Comparison of ENCODE assay signal across 18 cellular contexts in the genomic region with DNA sequence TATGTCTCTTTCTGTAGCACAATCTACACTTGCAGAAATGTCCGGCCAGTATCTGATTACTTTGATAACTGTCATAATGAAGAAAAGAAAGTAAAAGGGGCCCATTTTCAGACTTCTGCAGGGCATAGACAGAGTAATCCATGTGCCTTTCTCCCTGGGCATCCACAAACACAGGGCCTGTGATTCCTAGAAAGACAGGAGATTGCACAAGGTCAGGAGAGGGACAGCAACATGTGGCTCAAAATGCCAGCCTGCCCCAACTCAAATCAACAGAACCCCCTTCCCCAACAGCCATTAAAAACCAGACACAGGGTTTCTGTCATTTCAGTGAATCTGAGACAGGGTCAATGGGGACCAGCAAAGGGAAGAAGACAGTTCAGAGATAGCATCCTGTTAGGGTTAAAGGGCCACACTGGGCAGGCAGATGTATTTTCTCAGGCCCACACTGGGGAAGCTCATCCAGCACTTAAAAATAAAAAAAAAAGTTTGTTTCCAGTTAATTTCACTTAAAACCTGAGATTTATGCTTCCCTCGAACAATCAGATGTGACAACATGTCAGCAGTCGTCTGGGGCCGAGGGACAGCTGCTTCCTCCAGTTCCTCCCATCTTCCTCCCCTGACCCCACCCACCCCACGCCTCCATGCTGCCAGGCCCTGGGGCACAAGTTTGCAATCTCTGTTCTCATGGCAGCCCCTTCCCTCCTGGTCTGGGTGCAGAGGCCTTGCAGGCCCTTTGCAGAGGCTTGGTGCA. TPM values are rescaled to one million over a fixed set of nuclear protein-coding genes. Genes with fewer than 3 reads are reported as not detected.
DNase-seq lines count a peak whose midpoint lies in the region; ATAC-seq, FAIRE-seq and TF ChIP-seq lines count a peak whose summit lies in the region.
"Had no signal": no experiment of that assay in that cellular context is flagged by ENCODE, and none has a peak within 500 bp of the region (broad histone marks: within the 10 kb centered on the region; RNA-seq: fewer than 3 reads in every experiment).

No MANE protein-coding gene starts in this region.

- intact Hi-C loops in HCT116 (cut with micrococcal nuclease) (no loop called here), endothelial cell of umbilical vein (cut with micrococcal nuclease) (no loop called here), sciatic nerve (cut with DNase I) (no loop called here), gastrocnemius medialis (cut with DNase I; ENCODE audit: low total_unique reads) (no loop called here)

- H3K4me2 ChIP-seq in HCT116 (ENCODE audit: low read length): no peak overlapping the region
- no peak overlapping the region for H3K4me2 ChIP-seq in endothelial cell of umbilical vein (ENCODE audit: insufficient read depth, low read length)
- H3K4me2 ChIP-seq: A549 had no signal

- TF ChIP-seq POLR2A in HCT116 (IDR thresholded peaks at IDR 0.05; ENCODE audit: borderline replicate concordance, extremely low read depth, insufficient read depth, insufficient read length): no peak
- TF ChIP-seq POLR2A in endothelial cell of umbilical vein (IDR thresholded peaks at IDR 0.05; ENCODE audit: low read depth, low read length): no peak
- no peak for TF ChIP-seq POLR2A in gastrocnemius medialis (IDR thresholded peaks at IDR 0.05)

- POLR2A ChIA-PET in HCT116 (lab: Charles Lee) (no interaction called here), endothelial cell of umbilical vein (lab: Charles Lee) (no interaction called here)

- dilution Hi-C loops in endothelial cell of umbilical vein (cut with MboI; ENCODE audit: extremely low pct_ligation_motif_present, low sequenced_read_pairs): no loop called here

- no peaks in the 10 kb centered on the region for H3K79me2 ChIP-seq in HCT116 (ENCODE audit: insufficient read depth, low read length)
- no peaks in the 10 kb centered on the region for H3K79me2 ChIP-seq in endothelial cell of umbilical vein (ENCODE audit: control insufficient read depth, insufficient read depth, low read length)

- H3K4me3 ChIP-seq in HCT116 (replicated peaks in 1 of 2; ENCODE audit: low read depth in 1 of 2, low read length in 2 of 2): no peak overlapping the region
- H3K4me3 ChIP-seq in endothelial cell of umbilical vein (replicated peaks in 1 of 3; ENCODE audit: insufficient read depth in 1 of 3, low read depth in 1 of 3, low read length in 3 of 3): no peak overlapping the region
- H3K4me3 ChIP-seq in gastrocnemius medialis: no peak overlapping the region
- H3K4me3 ChIP-seq: A549, MG63 had no signal

- H3K27me3 ChIP-seq in HCT116 (ENCODE audit: insufficient read depth, low read length): no peaks in the 10 kb centered on the region
- H3K27me3 ChIP-seq in endothelial cell of umbilical vein (ENCODE audit: control insufficient read depth in 2 of 2, insufficient read depth in 2 of 2, low read length in 2 of 2): no peaks in the 10 kb centered on the region
- H3K27me3 ChIP-seq in gastrocnemius medialis: no peaks in the 10 kb centered on the region
- H3K27me3 ChIP-seq: MG63 had no signal

- FAIRE-seq in endothelial cell of umbilical vein (lab: Jason Lieb, UNC): no peak
- FAIRE-seq: A549, D721Med had no signal

- CTCF ChIA-PET in HCT116 (lab: Charles Lee): interaction anchor here (1.1 kb wide), 1 partner anchor 92 kb away, joined by 4 read pairs; no protein-coding TSS in a partner anchor
- CTCF ChIA-PET in endothelial cell of umbilical vein (lab: Charles Lee): interaction anchor here (1.6 kb wide), 1 partner anchor 92 kb away, joined by 5 read pairs; no protein-coding TSS in a partner anchor

- H3K9ac ChIP-seq in HCT116 (ENCODE audit: low read length) (no peak overlapping the region), endothelial cell of umbilical vein (replicated peaks; ENCODE audit: extremely low read depth, insufficient read depth, low read length) (no peak overlapping the region)

- H3K9me2 ChIP-seq in HCT116 (ENCODE audit: insufficient read depth): no peaks in the 10 kb centered on the region

- no peak overlapping the region for H2AFZ ChIP-seq in HCT116 (ENCODE audit: low read depth, low read length, poor library complexity, severe bottlenecking)
- no peak overlapping the region for H2AFZ ChIP-seq in endothelial cell of umbilical vein (ENCODE audit: low read depth, low read length)

- RAD21 ChIA-PET in HCT116 (lab: Charles Lee; ENCODE audit: low non-redundant PET in 1 of 2, low total read pairs in 2 of 2, uncharacterized antibody in 2 of 2, unreplicated experiment in 2 of 2): no interaction called here

- no TSS peak for BruUV-seq in HCT116 (replicated peaks; lab: Mats Ljungman, UMichigan)
- no TSS peak for BruUV-seq in endothelial cell of umbilical vein (replicated peaks; lab: Mats Ljungman, UMichigan)

- no peak for TF ChIP-seq RAD21 in HCT116 (IDR thresholded peaks at IDR 0.05; ENCODE audit: low read depth)

- TF ChIP-seq CTCF in HCT116 (IDR thresholded peaks at IDR 0.05 in 2 of 3, conservative IDR thresholded peaks at IDR 0.05 in 1 of 3; ENCODE audit: borderline replicate concordance in 1 of 3, insufficient read depth in 1 of 3, low read depth in 2 of 3, low read length in 2 of 3) (no peak), endothelial cell of umbilical vein (IDR thresholded peaks at IDR 0.05; ENCODE audit: extremely low read depth in 1 of 2, insufficient read depth in 1 of 2, low read depth in 1 of 2, low read length in 2 of 2) (no peak), gastrocnemius medialis (IDR thresholded peaks at IDR 0.05 in 4 of 5, conservative IDR thresholded peaks at IDR 0.05 in 1 of 5) (no peak)

- no peaks in the 10 kb centered on the region for H3K36me3 ChIP-seq in HCT116 (ENCODE audit: control insufficient read depth in 1 of 2, insufficient read depth in 2 of 2, low read length in 2 of 2)
- H3K36me3 ChIP-seq in endothelial cell of umbilical vein (ENCODE audit: control insufficient read depth in 2 of 2, extremely low read depth in 1 of 2, insufficient read depth in 2 of 2, low read length in 2 of 2): no peaks in the 10 kb centered on the region
- no peaks in the 10 kb centered on the region for H3K36me3 ChIP-seq in gastrocnemius medialis
- H3K36me3 ChIP-seq: MG63 had no signal

- in situ Hi-C loops in gastrocnemius medialis (cut with MboI; ENCODE audit: low sequenced_read_pairs in 4 of 4): no loop called here

- no peaks in the 10 kb centered on the region for H3K9me3 ChIP-seq in HCT116 (ENCODE audit: control insufficient read depth in 1 of 2, insufficient read depth in 1 of 2, low read depth in 1 of 2, low read length in 2 of 2)
- H3K9me3 ChIP-seq in endothelial cell of umbilical vein (replicated peaks; ENCODE audit: control insufficient read depth, insufficient read depth, low read length): no peaks in the 10 kb centered on the region
- H3K9me3 ChIP-seq in gastrocnemius medialis: no peaks in the 10 kb centered on the region
- H3K9me3 ChIP-seq: A549, MG63 had no signal

- no peak overlapping the region; the same call in 1 of the 2 replicates for H3K27ac ChIP-seq in HCT116 (ENCODE audit: low read depth, low read length)
- H3K27ac ChIP-seq in endothelial cell of umbilical vein (ENCODE audit: insufficient read depth, low read depth, low read length): no peak overlapping the region
- no peak overlapping the region for H3K27ac ChIP-seq in gastrocnemius medialis
- H3K27ac ChIP-seq: A549 had no signal

- no peaks in the 10 kb centered on the region for H3K9me1 ChIP-seq in endothelial cell of umbilical vein (replicated peaks; ENCODE audit: control insufficient read depth, extremely low read depth, insufficient read depth, low read length)

- H4K20me1 ChIP-seq in HCT116 (ENCODE audit: insufficient read depth) (no peaks in the 10 kb centered on the region), endothelial cell of umbilical vein (replicated peaks; ENCODE audit: control insufficient read depth, extremely low read depth, insufficient read depth, low read length) (no peaks in the 10 kb centered on the region)

- H3K4me1 ChIP-seq in HCT116 (ENCODE audit: control insufficient read depth in 1 of 2, insufficient read depth in 2 of 2, low read length in 2 of 2) (peaks cover 13 to 44% of the 10 kb centered on the region in 2 experiments; a peak in 3 of 4 replicates), endothelial cell of umbilical vein (ENCODE audit: control insufficient read depth, extremely low read depth, insufficient read depth, low read length) (no peaks in the 10 kb centered on the region), gastrocnemius medialis (no peaks in the 10 kb centered on the region)
- H3K4me1 ChIP-seq: A549 had no signal

- no peak for ATAC-seq in HCT116
- ATAC-seq in sciatic nerve: no peak
- ATAC-seq in HG03457 (IDR thresholded peaks at IDR 0.05; ENCODE audit: unreplicated experiment): no peak
- no peak for ATAC-seq in GM19395 (IDR thresholded peaks at IDR 0.05; ENCODE audit: unreplicated experiment)
- ATAC-seq in gastrocnemius medialis: no peak
- ATAC-seq: A549, Right ventricle myocardium inferior had no signal

- DNase-seq in HCT116 (ENCODE audit: low read depth, low spot score) (no peak), SK-N-DZ (ENCODE audit: low spot score) (peak; percentile 17), endothelial cell of umbilical vein (ENCODE audit: low read depth, low spot score) (peak; percentile 52), sciatic nerve (ENCODE audit: low spot score) (peak; percentile 8), gastrocnemius medialis (no peak)
- DNase-seq: DMS53, GDM1, H9, MG63, NCI-H1417 treated with DMSO at 0.1 percent for 48 hours, NCI-H187, NCI-H446, NCI-H526 treated with DMSO at 0.1 percent for 48 hours had no signal

TF ChIP-seq in HCT116, 20 proteins besides CTCF, POLR2A, EP300 and RAD21 (continues in another document):
- TF ChIP-seq POLR2AphosphoS5 (IDR thresholded peaks at IDR 0.05; ENCODE audit: low read depth, low read length): no peak

TF ChIP-seq in endothelial cell of umbilical vein, 7 proteins besides CTCF, POLR2A, EP300 and RAD21 (continues in another document):
- TF ChIP-seq, protein P1, sequence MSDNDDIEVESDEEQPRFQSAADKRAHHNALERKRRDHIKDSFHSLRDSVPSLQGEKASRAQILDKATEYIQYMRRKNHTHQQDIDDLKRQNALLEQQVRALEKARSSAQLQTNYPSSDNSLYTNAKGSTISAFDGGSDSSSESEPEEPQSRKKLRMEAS (IDR thresholded peaks at IDR 0.05; ENCODE audit: insufficient read depth, insufficient read length): no peak
- no peak for TF ChIP-seq MYC (IDR thresholded peaks at IDR 0.05; ENCODE audit: low read depth, low read length)

RNA-seq across cellular contexts. Expression of a gene that starts 30.7 kb away (rescaled TPM):
- total RNA-seq in HCT116 (2021; ENCODE audit: unreplicated experiment) (195 TPM), endothelial cell of umbilical vein (0.76 and 2.1 TPM in 2 replicates), sciatic nerve (11.3 TPM), gastrocnemius medialis (1 to 10 TPM; 2.2 to 4.1 (median 3.1) TPM)
- polyA plus RNA-seq in HCT116 (2012): 101 and 149 TPM in 2 replicates
- polyA plus RNA-seq in SK-N-DZ (2014; cell fraction: cytosol; rRNA removed): 0.64 TPM in 1 of 2 replicates, not detected in the other
- polyA plus RNA-seq in SK-N-DZ (2014; cell fraction: nucleus; rRNA removed): not detected in 2 replicates
- 1.4 and 1.5 TPM in 2 replicates for polyA plus RNA-seq in endothelial cell of umbilical vein
- polyA plus RNA-seq in endothelial cell of umbilical vein (2011; cell fraction: cytosol; rRNA removed): 1.3 TPM in 2 replicates
- 3.4 TPM in 2 replicates for polyA plus RNA-seq in endothelial cell of umbilical vein (2011; cell fraction: nucleus; rRNA removed)
- 1.2 and 1.3 TPM in 2 replicates for polyA plus RNA-seq in endothelial cell of umbilical vein (2012)
- 1.7 and 6.0 TPM in 2 replicates for polyA minus RNA-seq in endothelial cell of umbilical vein
- 18.0 TPM for polyA minus RNA-seq in endothelial cell of umbilical vein (2011; cell fraction: cytosol; rRNA and poly(A)+ RNA removed)
- 0.63 and 1.4 TPM in 2 replicates for polyA minus RNA-seq in endothelial cell of umbilical vein (2011; cell fraction: nucleus; rRNA and poly(A)+ RNA removed)
- total RNA-seq: H9 had no signal

Comparison
In these comparisons a context has a peak if more than half of its experiments do, and no peak if none do; other contexts are left out.
1. DNase-seq: peak in SK-N-DZ (single experiment), endothelial cell of umbilical vein (single experiment) and sciatic nerve (single experiment); none in HCT116 (single experiment) and gastrocnemius medialis (0 of 2).
2. RNA of a gene that starts 30.7 kb away (total RNA-seq): 195 TPM in HCT116 (single experiment); 11.3 TPM in sciatic nerve (single experiment), 2.2 to 4.1 TPM in gastrocnemius medialis and 0.76 to 2.1 TPM in endothelial cell of umbilical vein; every median in the first group is over 10 times any median in the second.